31 cellular contexts compared by ENCODE assay signal in genomic region chr1:88490676-88491075, GRCh38.
DNase-seq lines count a peak whose midpoint lies in the region; ATAC-seq and TF ChIP-seq lines count a peak whose summit lies in the region.
"Had no signal": no experiment of that assay in that cellular context is flagged by ENCODE, and none has a peak within 500 bp of the region (broad histone marks: within the 10 kb centered on the region; RNA-seq: fewer than 3 reads in every experiment).

No MANE protein-coding gene starts in this region.

- intact Hi-C loops in Right ventricle myocardium inferior (cut with DNase I), result no loop called here
- intact Hi-C loops in Right ventricle myocardium superior (cut with DNase I), result no loop called here
- intact Hi-C loops in right cardiac atrium (cut with DNase I), result no loop called here
- intact Hi-C loops in left ventricle myocardium superior (cut with micrococcal nuclease), result no loop called here
- intact Hi-C loops in cardiac septum (cut with DNase I), result no loop called here

- DNase-seq in Right ventricle myocardium inferior (ENCODE audit: missing footprints) (no peak), right atrium auricular region (ENCODE audit: low spot score) (no peak), Right ventricle myocardium superior (no peak), right cardiac atrium (no peak), left ventricle myocardium superior (no peak), cardiac septum (ENCODE audit: low spot score) (no peak)
- DNase-seq: 8988T; ACHN; AML-193; BE2C; C1 segment of cervical spinal cord; Caco-2; Calu3; CD4-positive, alpha-beta memory T cell; CD4-positive, alpha-beta T cell; CD4-positive, CD25-positive, alpha-beta regulatory T cell; CD8-positive, alpha-beta memory T cell; CD8-positive, alpha-beta T cell; COR-L47; DMS 273 treated with DMSO at 0.1 percent for 48 hours; DMS153; DMS53; DMS79; DMS79 treated with DMSO at 0.1 percent for 48 hours; DND-41; EL had no signal

- no peak overlapping the region for H3K4me3 ChIP-seq in right atrium auricular region
- H3K4me3 ChIP-seq in right cardiac atrium (ENCODE audit: low read length), result no peak overlapping the region
- H3K4me3 ChIP-seq: A549; BLaER1; BLaER1 treated with 17β-estradiol and CSF1 and Interleukin-3, amounts not matched to agents 10 nM and 100 nM had no signal

- no peaks in the 10 kb centered on the region for H3K36me3 ChIP-seq in right atrium auricular region
- H3K36me3 ChIP-seq: BE2C; BLaER1; BLaER1 treated with 17β-estradiol and CSF1 and Interleukin-3, amounts not matched to agents 10 nM and 100 nM had no signal

- no peak for TF ChIP-seq CTCF in right atrium auricular region (IDR thresholded peaks at IDR 0.05)

- H3K27me3 ChIP-seq in right atrium auricular region (no peaks in the 10 kb centered on the region), right cardiac atrium (ENCODE audit: control insufficient read depth, insufficient read depth) (no peaks in the 10 kb centered on the region)
- H3K27me3 ChIP-seq: BE2C; BLaER1; BLaER1 treated with 17β-estradiol and CSF1 and Interleukin-3, amounts not matched to agents 10 nM and 100 nM had no signal

- peak; percentile 75 for ATAC-seq in Right ventricle myocardium inferior
- peak; percentile 87 for ATAC-seq in Right ventricle myocardium superior (ENCODE audit: poor library complexity)
- no peak for ATAC-seq in right cardiac atrium
- peak; percentile 55 for ATAC-seq in left ventricle myocardium superior
- ATAC-seq: A549; CD8-positive, alpha-beta T cell had no signal

- H3K27ac ChIP-seq in right atrium auricular region (no peak overlapping the region), right cardiac atrium (ENCODE audit: low read length) (no peak overlapping the region)
- H3K27ac ChIP-seq: 22Rv1; A549; BLaER1; BLaER1 treated with 17β-estradiol and CSF1 and Interleukin-3, amounts not matched to agents 10 nM and 100 nM; C4-2B had no signal

- H3K9me3 ChIP-seq in right atrium auricular region (no peaks in the 10 kb centered on the region), right cardiac atrium (ENCODE audit: control insufficient read depth, low read length) (no peaks in the 10 kb centered on the region)
- H3K9me3 ChIP-seq: A549; BE2C; BLaER1; BLaER1 treated with 17β-estradiol and CSF1 and Interleukin-3, amounts not matched to agents 10 nM and 100 nM; Caco-2 had no signal

- H3K4me1 ChIP-seq in right atrium auricular region, result no peaks in the 10 kb centered on the region
- H3K4me1 ChIP-seq in right cardiac atrium (ENCODE audit: control insufficient read depth, insufficient read depth, low read length), result no peaks in the 10 kb centered on the region
- H3K4me1 ChIP-seq: A549; BE2C; BLaER1; BLaER1 treated with 17β-estradiol and CSF1 and Interleukin-3, amounts not matched to agents 10 nM and 100 nM; Caco-2 had no signal

- 38% methylated on average over 2 of the region's 2 CpGs for WGBS in right cardiac atrium

Comparison
In these comparisons a context has a peak if more than half of its experiments do, and no peak if none do; other contexts are left out.
1. ATAC-seq: peak in Right ventricle myocardium inferior (single experiment), Right ventricle myocardium superior (single experiment) and left ventricle myocardium superior (single experiment); none in right cardiac atrium (0 of 2).